In the genomic region with DNA sequence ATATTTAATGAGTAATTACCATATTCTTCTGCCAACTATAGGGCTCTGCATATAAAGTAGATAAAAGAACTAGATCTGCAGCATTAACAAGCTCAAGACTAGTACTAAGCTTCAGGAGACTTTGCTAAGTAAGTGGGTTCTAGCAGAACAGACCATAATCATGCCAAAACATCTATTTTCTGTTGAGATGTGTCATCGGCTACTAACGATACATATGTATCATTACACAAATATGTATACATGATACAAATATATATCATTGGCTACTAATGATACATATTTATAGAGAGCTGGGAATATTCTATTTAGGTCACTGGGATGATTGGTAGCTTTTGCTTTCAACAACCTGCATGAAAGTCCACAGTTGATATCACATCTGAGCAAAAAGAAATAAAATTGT, we compare ENCODE assay signal across 25 cellular contexts.
"Had no signal": no experiment of that assay in that cellular context is flagged by ENCODE, and none has a peak within 500 bp of the region (broad histone marks: within the 10 kb centered on the region; RNA-seq: fewer than 3 reads in every experiment).

No MANE protein-coding gene starts in this region.

- H3K36me3 ChIP-seq: ascending aorta, brain microvascular endothelial cell, gastroesophageal sphincter, heart right ventricle had no signal

- H3K4me3 ChIP-seq: ascending aorta, coronary artery, dorsolateral prefrontal cortex, gastroesophageal sphincter, heart right ventricle had no signal

- DNase-seq: activated CD4-positive, alpha-beta memory T cell treated with anti-CD3 and anti-CD28 coated beads for 36 hours; activated CD4-positive, alpha-beta T cell treated with anti-CD3 and anti-CD28 coated beads for 36 hours; activated CD4-positive, alpha-beta T cell treated with anti-CD3 and anti-CD28 coated beads, Interleukin-2, amount 10 ng/mL, durations not matched to agents 24 days and 14 days; activated CD4-positive, CD25-positive, alpha-beta regulatory T cell; activated CD4-positive, CD25-positive, alpha-beta regulatory T cell treated with anti-CD3 and anti-CD28 coated beads, Interleukin-2, amount 50 U/mL, for 72 hours; activated CD8-positive, alpha-beta memory T cell treated with anti-CD3 and anti-CD28 coated beads, Interleukin-2, amount 10 ng/mL, durations not matched to agents 7 days and 5 days; activated CD8-positive, alpha-beta memory T cell treated with anti-CD3 and anti-CD28 coated beads, Interleukin-2, amount 50 U/mL, for 4 hours; activated CD8-positive, alpha-beta T cell treated with anti-CD3 and anti-CD28 coated beads, Interleukin-2, amount 10 ng/mL, durations not matched to agents 7 days and 5 days; activated effector memory CD4-positive, alpha-beta T cell treated with anti-CD3 and anti-CD28 coated beads, Interleukin-2, amount 50 U/mL, for 16 hours; activated naive CD4-positive, alpha-beta T cell treated with anti-CD3 and anti-CD28 coated beads for 36 hours; activated naive CD8-positive, alpha-beta T cell treated with anti-CD3 and anti-CD28 coated beads for 36 hours; activated naive CD8-positive, alpha-beta T cell treated with anti-CD3 and anti-CD28 coated beads, Interleukin-2, amount 50 U/mL, for 24 hours; activated T-cell treated with anti-CD3 and anti-CD28 coated beads, Interleukin-2, amount 50 U/mL, for 1 hour; activated T-cell treated with anti-CD3 and anti-CD28 coated beads, Interleukin-2, amount 50 U/mL, for 48 hours; brain microvascular endothelial cell; dorsolateral prefrontal cortex; effector memory CD4-positive, alpha-beta T cell; endodermal cell; foreskin melanocyte; heart right ventricle; T-helper 2 cell had no signal

- H3K4me1 ChIP-seq: ascending aorta, gastroesophageal sphincter, heart right ventricle had no signal

- H3K27ac ChIP-seq: ascending aorta, brain microvascular endothelial cell, coronary artery, dorsolateral prefrontal cortex, gastroesophageal sphincter, heart right ventricle had no signal

- H3K9me3 ChIP-seq: ascending aorta, gastroesophageal sphincter, heart right ventricle had no signal

- H3K27me3 ChIP-seq: ascending aorta, brain microvascular endothelial cell, gastroesophageal sphincter, heart right ventricle had no signal

- ATAC-seq: activated CD4-positive, alpha-beta T cell treated with anti-CD3 and anti-CD28 coated beads for 36 hours; activated CD8-positive, alpha-beta memory T cell treated with anti-CD3 and anti-CD28 coated beads, Interleukin-2, amount 10 ng/mL, durations not matched to agents 7 days and 5 days; activated CD8-positive, alpha-beta T cell treated with anti-CD3 and anti-CD28 coated beads, Interleukin-2, amount 10 ng/mL, durations not matched to agents 7 days and 5 days; activated naive CD8-positive, alpha-beta T cell treated with anti-CD3 and anti-CD28 coated beads, Interleukin-2, amount 50 U/mL, for 24 hours; esophagus mucosa; gastroesophageal sphincter; heart right ventricle had no signal
